In the genomic region with DNA sequence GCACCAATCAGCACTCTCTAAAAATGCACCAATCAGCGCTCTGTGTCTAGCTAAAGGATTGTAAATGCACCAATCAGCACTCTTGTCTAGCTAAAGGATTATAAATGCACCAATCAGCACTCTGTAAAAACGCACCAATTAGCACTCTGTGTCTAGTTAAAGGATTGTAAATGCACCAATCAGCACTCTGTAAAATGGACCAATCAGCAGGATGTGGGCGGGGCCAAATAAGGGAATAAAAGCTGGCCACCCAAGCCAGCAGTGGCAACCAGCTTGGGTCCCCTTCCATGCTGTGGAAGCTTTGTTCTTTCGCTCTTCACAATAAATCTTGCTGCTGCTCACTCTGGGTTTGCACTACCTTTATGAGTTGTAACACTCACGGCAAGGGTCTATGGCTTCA, we compare ENCODE assay signal across 11 cellular contexts. TPM values are rescaled to one million over a fixed set of nuclear protein-coding genes. Genes with fewer than 3 reads are reported as not detected.
"Had no signal": no experiment of that assay in that cellular context is flagged by ENCODE, and none has a peak within 500 bp of the region (broad histone marks: within the 10 kb centered on the region; RNA-seq: fewer than 3 reads in every experiment).

No MANE protein-coding gene starts in this region.

RNA-seq across cellular contexts. Expression of a gene that starts 47.2 kb away (rescaled TPM):
- total RNA-seq: breast epithelium, endothelial cell of umbilical vein, fibroblast of lung, fibroblast of villous mesenchyme, gastroesophageal sphincter, hepatocyte, left ventricle myocardium inferior, lung, osteocyte, posterior vena cava, transverse colon had no signal
- polyA plus RNA-seq: endothelial cell of umbilical vein, fibroblast of lung, hepatocyte had no signal
